Comparison of ENCODE assay signal across 1 cellular context in the genomic region with DNA sequence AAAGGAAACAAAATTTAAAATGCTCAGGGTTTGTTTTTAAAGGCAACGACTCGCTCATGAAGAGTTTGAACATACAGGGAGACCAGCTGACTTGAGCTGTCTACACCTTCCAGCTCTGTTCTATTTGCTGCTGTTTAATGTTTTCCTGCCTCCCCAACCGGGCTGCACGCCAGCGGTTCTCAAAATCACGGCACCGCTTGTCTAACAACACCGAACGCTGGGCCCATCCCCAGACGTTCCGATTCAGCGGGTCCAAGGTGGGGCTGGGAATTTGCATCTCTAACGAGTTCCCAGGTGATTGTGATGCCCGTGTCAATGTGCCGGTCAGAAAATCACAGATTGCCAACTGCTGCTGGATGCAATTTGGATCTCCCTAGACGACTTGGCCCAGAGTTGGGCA.
TF ChIP-seq lines count a peak whose summit lies in the region.

No MANE protein-coding gene starts in this region.

TF ChIP-seq in HepG2, 621 proteins besides CTCF, POLR2A, EP300 and RAD21:
- TF ChIP-seq, protein P1, sequence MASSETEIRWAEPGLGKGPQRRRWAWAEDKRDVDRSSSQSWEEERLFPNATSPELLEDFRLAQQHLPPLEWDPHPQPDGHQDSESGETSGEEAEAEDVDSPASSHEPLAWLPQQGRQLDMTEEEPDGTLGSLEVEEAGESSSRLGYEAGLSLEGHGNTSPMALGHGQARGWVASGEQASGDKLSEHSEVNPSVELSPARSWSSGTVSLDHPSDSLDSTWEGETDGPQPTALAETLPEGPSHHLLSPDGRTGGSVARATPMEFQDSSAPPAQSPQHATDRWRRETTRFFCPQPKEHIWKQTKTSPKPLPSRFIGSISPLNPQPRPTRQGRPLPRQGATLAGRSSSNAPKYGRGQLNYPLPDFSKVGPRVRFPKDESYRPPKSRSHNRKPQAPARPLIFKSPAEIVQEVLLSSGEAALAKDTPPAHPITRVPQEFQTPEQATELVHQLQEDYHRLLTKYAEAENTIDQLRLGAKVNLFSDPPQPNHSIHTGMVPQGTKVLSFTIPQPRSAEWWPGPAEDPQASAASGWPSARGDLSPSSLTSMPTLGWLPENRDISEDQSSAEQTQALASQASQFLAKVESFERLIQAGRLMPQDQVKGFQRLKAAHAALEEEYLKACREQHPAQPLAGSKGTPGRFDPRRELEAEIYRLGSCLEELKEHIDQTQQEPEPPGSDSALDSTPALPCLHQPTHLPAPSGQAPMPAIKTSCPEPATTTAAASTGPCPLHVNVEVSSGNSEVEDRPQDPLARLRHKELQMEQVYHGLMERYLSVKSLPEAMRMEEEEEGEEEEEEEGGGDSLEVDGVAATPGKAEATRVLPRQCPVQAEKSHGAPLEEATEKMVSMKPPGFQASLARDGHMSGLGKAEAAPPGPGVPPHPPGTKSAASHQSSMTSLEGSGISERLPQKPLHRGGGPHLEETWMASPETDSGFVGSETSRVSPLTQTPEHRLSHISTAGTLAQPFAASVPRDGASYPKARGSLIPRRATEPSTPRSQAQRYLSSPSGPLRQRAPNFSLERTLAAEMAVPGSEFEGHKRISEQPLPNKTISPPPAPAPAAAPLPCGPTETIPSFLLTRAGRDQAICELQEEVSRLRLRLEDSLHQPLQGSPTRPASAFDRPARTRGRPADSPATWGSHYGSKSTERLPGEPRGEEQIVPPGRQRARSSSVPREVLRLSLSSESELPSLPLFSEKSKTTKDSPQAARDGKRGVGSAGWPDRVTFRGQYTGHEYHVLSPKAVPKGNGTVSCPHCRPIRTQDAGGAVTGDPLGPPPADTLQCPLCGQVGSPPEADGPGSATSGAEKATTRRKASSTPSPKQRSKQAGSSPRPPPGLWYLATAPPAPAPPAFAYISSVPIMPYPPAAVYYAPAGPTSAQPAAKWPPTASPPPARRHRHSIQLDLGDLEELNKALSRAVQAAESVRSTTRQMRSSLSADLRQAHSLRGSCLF (CRISPR knock-in tag; IDR thresholded peaks at IDR 0.05; ENCODE audit: borderline replicate concordance): no peak
- TF ChIP-seq MAZ (IDR thresholded peaks at IDR 0.05; ENCODE audit: borderline replicate concordance, low read depth, low read length) (no peak), MAZ (CRISPR knock-in tag; IDR thresholded peaks at IDR 0.05; ENCODE audit: low read depth) (no peak), KAT2B (IDR thresholded peaks at IDR 0.05; ENCODE audit: borderline replicate concordance, low read depth, low read length) (no peak), RFXANK (CRISPR knock-in tag; IDR thresholded peaks at IDR 0.05) (no peak)
- TF ChIP-seq, protein P2, sequence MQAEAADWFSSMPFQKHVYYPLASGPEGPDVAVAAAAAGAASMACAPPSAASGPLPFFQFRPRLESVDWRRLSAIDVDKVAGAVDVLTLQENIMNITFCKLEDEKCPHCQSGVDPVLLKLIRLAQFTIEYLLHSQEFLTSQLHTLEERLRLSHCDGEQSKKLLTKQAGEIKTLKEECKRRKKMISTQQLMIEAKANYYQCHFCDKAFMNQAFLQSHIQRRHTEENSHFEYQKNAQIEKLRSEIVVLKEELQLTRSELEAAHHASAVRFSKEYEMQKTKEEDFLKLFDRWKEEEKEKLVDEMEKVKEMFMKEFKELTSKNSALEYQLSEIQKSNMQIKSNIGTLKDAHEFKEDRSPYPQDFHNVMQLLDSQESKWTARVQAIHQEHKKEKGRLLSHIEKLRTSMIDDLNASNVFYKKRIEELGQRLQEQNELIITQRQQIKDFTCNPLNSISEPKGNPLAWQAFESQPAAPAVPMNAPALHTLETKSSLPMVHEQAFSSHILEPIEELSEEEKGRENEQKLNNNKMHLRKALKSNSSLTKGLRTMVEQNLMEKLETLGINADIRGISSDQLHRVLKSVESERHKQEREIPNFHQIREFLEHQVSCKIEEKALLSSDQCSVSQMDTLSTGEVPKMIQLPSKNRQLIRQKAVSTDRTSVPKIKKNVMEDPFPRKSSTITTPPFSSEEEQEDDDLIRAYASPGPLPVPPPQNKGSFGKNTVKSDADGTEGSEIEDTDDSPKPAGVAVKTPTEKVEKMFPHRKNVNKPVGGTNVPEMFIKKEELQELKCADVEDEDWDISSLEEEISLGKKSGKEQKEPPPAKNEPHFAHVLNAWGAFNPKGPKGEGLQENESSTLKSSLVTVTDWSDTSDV (CRISPR knock-in tag; IDR thresholded peaks at IDR 0.05): no peak
